In genomic region chr1:179550753-179551682, GRCh38 we compare ENCODE assay signal across 11 cellular contexts.
DNase-seq lines count a peak whose midpoint lies in the region; ATAC-seq, FAIRE-seq and TF ChIP-seq lines count a peak whose summit lies in the region.
"Had no signal": no experiment of that assay in that cellular context is flagged by ENCODE, and none has a peak within 500 bp of the region (broad histone marks: within the 10 kb centered on the region; RNA-seq: fewer than 3 reads in every experiment).

No MANE protein-coding gene starts in this region.

- H3K4me3 ChIP-seq in NB4 (ENCODE audit: low read depth, low read length) (no peak overlapping the region), choroid plexus epithelial cell (ENCODE audit: low read depth, low read length) (no peak overlapping the region)

- TF ChIP-seq CTCF in NB4 (IDR thresholded peaks at IDR 0.05; ENCODE audit: low read depth, low read length) = no peak
- no peak for TF ChIP-seq CTCF in choroid plexus epithelial cell (conservative IDR thresholded peaks at IDR 0.05; ENCODE audit: low read depth, low read length)

- H3K4me1 Mint-ChIP-seq in stimulated activated naive CD8-positive, alpha-beta T cell treated with anti-CD3 and anti-CD28 coated beads, Interleukin-15, amount 100 ng/mL, for 72 hours = peaks cover 8% of the 10 kb centered on the region
- H3K4me1 Mint-ChIP-seq: activated CD4-positive, alpha-beta T cell treated with anti-CD3 and anti-CD28 coated beads, Interleukin-2, amount 10 ng/mL, durations not matched to agents 7 days and 5 days had no signal

- no peak for FAIRE-seq in urothelium cell line (lab: Jason Lieb, UNC)

- peaks cover 8% of the 10 kb centered on the region for H3K27me3 Mint-ChIP-seq in stimulated activated naive CD8-positive, alpha-beta T cell treated with anti-CD3 and anti-CD28 coated beads, Interleukin-15, amount 100 ng/mL, for 72 hours
- H3K27me3 Mint-ChIP-seq: activated CD4-positive, alpha-beta T cell treated with anti-CD3 and anti-CD28 coated beads, Interleukin-2, amount 10 ng/mL, durations not matched to agents 7 days and 5 days had no signal

- peak; percentile 31 for ATAC-seq in stimulated activated naive CD8-positive, alpha-beta T cell treated with anti-CD3 and anti-CD28 coated beads, Interleukin-15, amount 100 ng/mL, for 72 hours
- no peak for ATAC-seq in stimulated activated naive CD8-positive, alpha-beta T cell treated with anti-CD3 and anti-CD28 coated beads, Interleukin-15, Interleukin-2, amounts not matched to agents 100 U/mL and 50 U/mL, for 24 hours

- H3K27ac Mint-ChIP-seq in stimulated activated naive CD8-positive, alpha-beta T cell treated with anti-CD3 and anti-CD28 coated beads, Interleukin-15, amount 100 ng/mL, for 72 hours = peak overlapping the region in 1 of 2 donors; percentile 64
- H3K27ac Mint-ChIP-seq: activated CD4-positive, alpha-beta T cell treated with anti-CD3 and anti-CD28 coated beads, Interleukin-2, amount 10 ng/mL, durations not matched to agents 7 days and 5 days had no signal

- no peak for TF ChIP-seq POLR2A in NB4 (IDR thresholded peaks at IDR 0.05; ENCODE audit: extremely low read depth, insufficient read length)

- DNase-seq in stimulated activated naive CD8-positive, alpha-beta T cell treated with anti-CD3 and anti-CD28 coated beads, Interleukin-15, amount 100 ng/mL, for 72 hours = no peak
- no peak for DNase-seq in stimulated activated naive CD8-positive, alpha-beta T cell treated with anti-CD3 and anti-CD28 coated beads, Interleukin-15, Interleukin-2, amounts not matched to agents 100 U/mL and 50 U/mL, for 24 hours
- DNase-seq in NB4 (ENCODE audit: low read depth) = peak; percentile 75
- DNase-seq in choroid plexus epithelial cell (ENCODE audit: low read depth) = peak; percentile 33
- peak; percentile 60 for DNase-seq in urothelium cell line (ENCODE audit: low spot score)
- DNase-seq in effector CD4-positive, alpha-beta T cell = no peak
- no peak for DNase-seq in NCI-H2107 (lab: John Stamatoyannopoulos, UW)
- DNase-seq in SHP77 treated with DMSO at 0.1 percent for 48 hours (lab: John Stamatoyannopoulos, UW) = no peak
- DNase-seq: activated CD4-positive, alpha-beta T cell treated with anti-CD3 and anti-CD28 coated beads, Interleukin-2, amount 10 ng/mL, durations not matched to agents 7 days and 5 days; BE2C; NCI-H1694 had no signal

- H3K4me3 Mint-ChIP-seq in stimulated activated naive CD8-positive, alpha-beta T cell treated with anti-CD3 and anti-CD28 coated beads, Interleukin-15, amount 100 ng/mL, for 72 hours = no peak overlapping the region
- H3K4me3 Mint-ChIP-seq: activated CD4-positive, alpha-beta T cell treated with anti-CD3 and anti-CD28 coated beads, Interleukin-2, amount 10 ng/mL, durations not matched to agents 7 days and 5 days had no signal

- no peaks in the 10 kb centered on the region for H3K9me3 Mint-ChIP-seq in stimulated activated naive CD8-positive, alpha-beta T cell treated with anti-CD3 and anti-CD28 coated beads, Interleukin-15, amount 100 ng/mL, for 72 hours
- H3K9me3 Mint-ChIP-seq: activated CD4-positive, alpha-beta T cell treated with anti-CD3 and anti-CD28 coated beads, Interleukin-2, amount 10 ng/mL, durations not matched to agents 7 days and 5 days had no signal

Comparison
In these comparisons a context has a peak if more than half of its experiments do, and no peak if none do; other contexts are left out.
1. DNase-seq: peak in NB4 (single experiment), choroid plexus epithelial cell (single experiment) and urothelium cell line (single experiment); none in stimulated activated naive CD8-positive, alpha-beta T cell treated with anti-CD3 and anti-CD28 coated beads, Interleukin-15, amount 100 ng/mL, for 72 hours (0 of 2), stimulated activated naive CD8-positive, alpha-beta T cell treated with anti-CD3 and anti-CD28 coated beads, Interleukin-15, Interleukin-2, amounts not matched to agents 100 U/mL and 50 U/mL, for 24 hours (single experiment), effector CD4-positive, alpha-beta T cell (single experiment), NCI-H2107 (single experiment) and SHP77 treated with DMSO at 0.1 percent for 48 hours (single experiment).